ENCODE assay signal across 16 cellular contexts in the genomic region with DNA sequence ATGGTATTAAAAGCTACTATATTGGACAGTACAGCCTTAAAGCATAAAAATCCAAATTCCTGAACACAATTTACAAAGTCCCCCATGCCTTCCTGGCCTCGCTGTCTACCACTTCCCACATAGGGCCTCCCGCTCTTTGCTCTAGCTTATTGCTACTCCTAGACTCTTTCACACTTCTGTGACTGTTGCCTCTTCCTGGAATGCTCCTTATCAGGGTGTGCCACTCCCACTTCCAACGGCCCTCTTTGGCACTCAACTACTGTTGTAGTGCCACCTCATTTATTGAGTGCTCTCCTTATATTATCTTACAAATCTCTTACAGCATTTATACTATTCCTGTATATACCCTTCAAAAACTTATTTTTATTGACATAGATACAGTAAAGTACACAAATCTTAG. TPM values are rescaled to one million over a fixed set of nuclear protein-coding genes. Genes with fewer than 3 reads are reported as not detected.
DNase-seq lines count a peak whose midpoint lies in the region; ATAC-seq, FAIRE-seq and TF ChIP-seq lines count a peak whose summit lies in the region.
"Had no signal": no experiment of that assay in that cellular context is flagged by ENCODE, and none has a peak within 500 bp of the region (broad histone marks: within the 10 kb centered on the region; RNA-seq: fewer than 3 reads in every experiment).

No MANE protein-coding gene starts in this region.

- TF ChIP-seq CTCF in CD4-positive, alpha-beta T cell (IDR thresholded peaks at IDR 0.05), result no peak
- TF ChIP-seq CTCF in astrocyte (IDR thresholded peaks at IDR 0.05; ENCODE audit: insufficient read depth, low read depth, low read length), result no peak

- H3K9ac ChIP-seq in GM23248 (no peak overlapping the region), astrocyte (ENCODE audit: low read length) (no peak overlapping the region), mucosa of rectum (ENCODE audit: low read depth in 1 of 2, low read length in 2 of 2) (no peak overlapping the region)

- no peaks in the 10 kb centered on the region for H3K9me3 Mint-ChIP-seq in CD4-positive, alpha-beta T cell
- H3K9me3 Mint-ChIP-seq in astrocyte (ENCODE audit: unreplicated experiment), result peaks cover 2% of the 10 kb centered on the region

- H3K4me3 ChIP-seq in GM23248, result no peak overlapping the region
- no peak overlapping the region for H3K4me3 ChIP-seq in astrocyte (ENCODE audit: insufficient read depth, low read depth, low read length)
- H3K4me3 ChIP-seq in mucosa of rectum (ENCODE audit: low read length in 2 of 2), result peak overlapping the region in 1 of 2 donors; percentile 15
- H3K4me3 ChIP-seq: dorsolateral prefrontal cortex, esophagus squamous epithelium, psoas muscle had no signal

- H3F3A ChIP-seq in GM23248 (ENCODE audit: insufficient read depth), result peaks cover 39% of the 10 kb centered on the region

- no peaks in the 10 kb centered on the region for H3K9me3 ChIP-seq in CD4-positive, alpha-beta T cell (ENCODE audit: control insufficient read depth, low read length)
- H3K9me3 ChIP-seq in GM23248 (ENCODE audit: low read depth), result no peaks in the 10 kb centered on the region
- no peaks in the 10 kb centered on the region for H3K9me3 ChIP-seq in astrocyte (ENCODE audit: insufficient read depth, low read depth, low read length)
- H3K9me3 ChIP-seq in mucosa of rectum (ENCODE audit: control insufficient read depth in 2 of 2, low read length in 2 of 2), result no peaks in the 10 kb centered on the region
- H3K9me3 ChIP-seq: esophagus squamous epithelium, psoas muscle had no signal

- H3K27me3 Mint-ChIP-seq in CD4-positive, alpha-beta T cell, result no peaks in the 10 kb centered on the region
- H3K27me3 Mint-ChIP-seq in astrocyte (ENCODE audit: low read depth, unreplicated experiment), result no peaks in the 10 kb centered on the region
- H3K27me3 Mint-ChIP-seq: B cell had no signal

- H3K4me2 ChIP-seq in GM23248 (ENCODE audit: unreplicated experiment), result peak overlapping the region; percentile 4
- H3K4me2 ChIP-seq in astrocyte (ENCODE audit: low read length), result no peak overlapping the region

- peaks cover 96% of the 10 kb centered on the region for H3K79me2 ChIP-seq in GM23248 (ENCODE audit: insufficient read depth)
- H3K79me2 ChIP-seq in astrocyte (ENCODE audit: insufficient read depth, low read length), result peaks cover 92% of the 10 kb centered on the region

- H3K9me2 ChIP-seq in GM23248 (ENCODE audit: insufficient read depth), result no peaks in the 10 kb centered on the region

- no peak for DNase-seq in CD4-positive, alpha-beta T cell
- DNase-seq in GM23248, result no peak
- DNase-seq in astrocyte (ENCODE audit: low read depth), result no peak
- no peak for DNase-seq in GDM1 (lab: John Stamatoyannopoulos, UW)
- DNase-seq in NCI-H1694 treated with DMSO at 0.1 percent for 48 hours (lab: John Stamatoyannopoulos, UW), result no peak
- DNase-seq: activated CD4-positive, alpha-beta T cell treated with anti-CD3 and anti-CD28 coated beads, Interleukin-2, amount 50 U/mL, for 1 hour; activated gamma-delta T cell treated with Interleukin-2 at 50 U/mL for 16 hours; dorsolateral prefrontal cortex; esophagus squamous epithelium; NCI-H1048; NCI-H2171; psoas muscle; SHP77 had no signal

- intact Hi-C loops in CD4-positive, alpha-beta T cell (cut with DNase I, micrococcal nuclease), result loop anchor here (10.0 kb wide), 2 partner anchors 104 to 406 kb away; a partner anchor contains a TSS

- no peak overlapping the region for H2AFZ ChIP-seq in GM23248
- H2AFZ ChIP-seq in astrocyte (ENCODE audit: low read depth, low read length), result no peak overlapping the region

- H3K36me3 ChIP-seq in GM23248 (ENCODE audit: low read depth) (peaks cover 37% of the 10 kb centered on the region), astrocyte (ENCODE audit: insufficient read depth, low read length) (peaks cover 12% of the 10 kb centered on the region), mucosa of rectum (ENCODE audit: control insufficient read depth in 2 of 2, insufficient read depth in 2 of 2, low read length in 2 of 2) (no peaks in the 10 kb centered on the region)

- WGBS in GM23248 (ENCODE audit: low coverage in 1 of 2, low lambda C conversion rate in 2 of 2, missing lambda C conversion rate in 2 of 2), 2 experiments, result 92 to 98% methylated on average over 3 of the region's 3 CpGs

- peak overlapping the region; percentile 50 for H3K4me3 Mint-ChIP-seq in CD4-positive, alpha-beta T cell
- peak overlapping the region; percentile 40 for H3K4me3 Mint-ChIP-seq in astrocyte (ENCODE audit: unreplicated experiment)
- H3K4me3 Mint-ChIP-seq: B cell had no signal

- CTCF ChIA-PET in CD4-positive, alpha-beta T cell (lab: Charles Lee), result no interaction called here

- in situ Hi-C loops in GM23248 (cut with MboI), result no loop called here

- peaks cover 75% of the 10 kb centered on the region for H3K36me3 Mint-ChIP-seq in CD4-positive, alpha-beta T cell (ENCODE audit: low read depth)
- peaks cover 38% of the 10 kb centered on the region for H3K36me3 Mint-ChIP-seq in astrocyte (ENCODE audit: low read depth, unreplicated experiment)

- no peak overlapping the region for H3K27ac ChIP-seq in CD4-positive, alpha-beta T cell (ENCODE audit: low read depth, low read length)
- no peak overlapping the region for H3K27ac ChIP-seq in GM23248
- no peak overlapping the region for H3K27ac ChIP-seq in astrocyte (ENCODE audit: low read depth, low read length)
- H3K27ac ChIP-seq in mucosa of rectum (ENCODE audit: low read depth in 2 of 2, low read length in 2 of 2), result peak overlapping the region; percentile 49 to 76
- H3K27ac ChIP-seq: dorsolateral prefrontal cortex, esophagus squamous epithelium, psoas muscle had no signal

- POLR2A ChIA-PET in CD4-positive, alpha-beta T cell (lab: Charles Lee), result no interaction called here

- no peaks in the 10 kb centered on the region for H3K27me3 ChIP-seq in CD4-positive, alpha-beta T cell (ENCODE audit: control insufficient read depth, insufficient read depth, low read length)
- H3K27me3 ChIP-seq in GM23248 (replicated peaks; ENCODE audit: insufficient read depth) (no peaks in the 10 kb centered on the region), astrocyte (ENCODE audit: insufficient read depth, low read length) (no peaks in the 10 kb centered on the region), mucosa of rectum (ENCODE audit: control insufficient read depth in 2 of 2, insufficient read depth in 2 of 2, low read length in 2 of 2) (no peaks in the 10 kb centered on the region)
- H3K27me3 ChIP-seq: dorsolateral prefrontal cortex, esophagus squamous epithelium had no signal

- H3K4me1 ChIP-seq in GM23248 (ENCODE audit: insufficient read depth) (peaks cover 9% of the 10 kb centered on the region; the same call in 1 of the 2 replicates), astrocyte (ENCODE audit: insufficient read depth, low read length) (peaks cover 13% of the 10 kb centered on the region), mucosa of rectum (ENCODE audit: control insufficient read depth in 2 of 2, insufficient read depth in 2 of 2, low read length in 2 of 2) (peaks cover 17 to 23% of the 10 kb centered on the region in 2 donors)

- FAIRE-seq in astrocyte (lab: Jason Lieb, UNC), result no peak

- no peak for ATAC-seq in CD4-positive, alpha-beta T cell (ENCODE audit: poor library complexity)
- ATAC-seq in GM21528 (IDR thresholded peaks at IDR 0.05; ENCODE audit: low FRiP score, unreplicated experiment), result no peak
- ATAC-seq: psoas muscle had no signal

- peak overlapping the region; percentile 6 for H3K27ac Mint-ChIP-seq in CD4-positive, alpha-beta T cell
- no peak overlapping the region for H3K27ac Mint-ChIP-seq in astrocyte (ENCODE audit: unreplicated experiment)
- H3K27ac Mint-ChIP-seq: B cell had no signal

- H3K4me1 Mint-ChIP-seq in CD4-positive, alpha-beta T cell (ENCODE audit: low read depth), result peaks cover 70% of the 10 kb centered on the region
- peaks cover 10% of the 10 kb centered on the region for H3K4me1 Mint-ChIP-seq in astrocyte (ENCODE audit: low read depth, unreplicated experiment)

- H4K20me1 ChIP-seq in GM23248 (ENCODE audit: insufficient read depth), result peaks cover 25% of the 10 kb centered on the region
- peaks cover 62% of the 10 kb centered on the region for H4K20me1 ChIP-seq in astrocyte (ENCODE audit: insufficient read depth, low read length)

RNA-seq across cellular contexts. Expression of a gene that starts 4.8 kb away (rescaled TPM):
- total RNA-seq in CD4-positive, alpha-beta T cell, result 100 to 1,000 TPM; 122 to 131 TPM
- 365 and 410 TPM in 2 replicates for total RNA-seq in GM23248 (2014; rRNA removed; shearing (Covaris generic))
- polyA plus RNA-seq in GM23248 (2016; fragmentation: Nextera tagmentation; extraction: Ambion mirVana), result 353 and 355 TPM in 2 replicates
- total RNA-seq in astrocyte, result 350 and 355 TPM in 2 replicates

RNA-seq across cellular contexts. Expression of a gene that starts 30.8 kb away (rescaled TPM):
- total RNA-seq in CD4-positive, alpha-beta T cell, result 1 to 10 TPM; 3.6 TPM
- total RNA-seq in GM23248 (2014; rRNA removed; shearing (Covaris generic)), result 0.13 and 0.32 TPM in 2 replicates
- polyA plus RNA-seq in GM23248 (2016; fragmentation: Nextera tagmentation; extraction: Ambion mirVana), result 0.11 and 0.25 TPM in 2 replicates
- total RNA-seq in astrocyte, result 8.5 and 10.0 TPM in 2 replicates

Comparison
In these comparisons a context has a peak if more than half of its experiments do, and no peak if none do; other contexts are left out.
1. H3K27ac ChIP-seq: peak in mucosa of rectum (2 of 2); none in CD4-positive, alpha-beta T cell (single experiment), GM23248 (single experiment) and astrocyte (single experiment).